1 cellular context compared by ENCODE assay signal in the genomic region with DNA sequence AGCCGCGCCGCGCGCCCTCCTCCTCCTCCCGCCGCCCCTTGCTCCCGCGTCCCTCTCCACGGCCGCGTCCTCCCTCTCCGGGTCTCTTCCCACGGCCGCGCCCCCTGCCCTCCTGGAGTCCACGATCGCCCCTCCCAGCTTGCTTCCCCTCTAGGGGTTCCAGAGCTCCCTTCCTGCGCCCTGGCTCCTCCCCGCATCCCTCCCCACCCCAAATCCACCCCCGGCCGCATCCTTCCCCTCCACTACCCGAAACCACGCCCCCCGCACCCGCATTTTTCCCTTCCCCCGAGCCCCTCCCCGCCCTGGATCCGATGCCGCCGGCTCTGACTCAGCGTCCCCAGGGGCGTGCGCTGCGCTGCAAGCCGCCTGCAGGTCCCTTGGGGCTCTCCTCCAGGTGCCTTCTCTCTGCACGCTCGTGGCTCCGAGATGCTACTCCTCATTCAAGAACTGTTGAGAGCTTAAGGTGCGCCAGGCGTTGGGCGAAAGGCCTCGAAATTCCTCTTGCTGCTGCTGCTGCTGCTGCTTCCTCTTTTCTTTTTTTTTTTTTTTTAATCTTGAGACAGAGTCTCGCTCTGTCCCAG.
TF ChIP-seq lines count a peak whose summit lies in the region.

No MANE protein-coding gene starts in this region.

TF ChIP-seq in IMR-90, 13 proteins besides CTCF, POLR2A, EP300 and RAD21 (continued from another document):
- TF ChIP-seq, protein P1, sequence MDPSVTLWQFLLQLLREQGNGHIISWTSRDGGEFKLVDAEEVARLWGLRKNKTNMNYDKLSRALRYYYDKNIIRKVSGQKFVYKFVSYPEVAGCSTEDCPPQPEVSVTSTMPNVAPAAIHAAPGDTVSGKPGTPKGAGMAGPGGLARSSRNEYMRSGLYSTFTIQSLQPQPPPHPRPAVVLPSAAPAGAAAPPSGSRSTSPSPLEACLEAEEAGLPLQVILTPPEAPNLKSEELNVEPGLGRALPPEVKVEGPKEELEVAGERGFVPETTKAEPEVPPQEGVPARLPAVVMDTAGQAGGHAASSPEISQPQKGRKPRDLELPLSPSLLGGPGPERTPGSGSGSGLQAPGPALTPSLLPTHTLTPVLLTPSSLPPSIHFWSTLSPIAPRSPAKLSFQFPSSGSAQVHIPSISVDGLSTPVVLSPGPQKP (IDR thresholded peaks at IDR 0.05; ENCODE audit: borderline replicate concordance, low read depth, low read length): no peak
- TF ChIP-seq USF2 (IDR thresholded peaks at IDR 0.05; ENCODE audit: low read depth, low read length): no peak
